In the genomic region with DNA sequence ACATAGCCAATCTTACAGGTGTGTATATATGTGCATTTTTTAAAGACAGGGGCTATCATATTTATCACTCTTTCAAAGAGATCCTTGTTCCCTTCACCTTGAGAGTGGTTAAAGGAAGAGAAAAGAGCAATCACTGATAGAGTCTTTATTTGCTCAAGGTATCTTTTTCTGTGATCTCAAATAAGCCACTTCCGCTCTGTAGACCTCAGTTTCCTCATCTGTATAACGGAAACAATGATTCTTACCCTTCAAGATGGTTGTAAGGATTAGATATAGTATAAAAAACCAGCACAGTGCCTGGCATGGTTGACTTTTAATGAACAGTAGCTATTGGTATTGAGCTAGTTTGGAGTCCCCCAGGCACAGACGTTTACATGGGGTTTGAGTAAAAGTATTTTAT, we compare ENCODE assay signal across 36 cellular contexts. TPM values are rescaled to one million over a fixed set of nuclear protein-coding genes. Genes with fewer than 3 reads are reported as not detected.
"Had no signal": no experiment of that assay in that cellular context is flagged by ENCODE, and none has a peak within 500 bp of the region (broad histone marks: within the 10 kb centered on the region; RNA-seq: fewer than 3 reads in every experiment).

No MANE protein-coding gene starts in this region.

- H3K4me3 ChIP-seq: MG63 had no signal

- DNase-seq: Karpas-422, Kasumi-1, MG63, MM.1S, NCI-H1048, NCI-H1092, NCI-H1092 treated with DMSO at 0.1 percent for 48 hours, NCI-H1105, NCI-H1105 treated with DMSO at 0.1 percent for 48 hours, NCI-H1417 treated with DMSO at 0.1 percent for 48 hours, NCI-H1436, NCI-H1436 treated with DMSO at 0.1 percent for 48 hours, NCI-H146, NCI-H1694, NCI-H1694 treated with DMSO at 0.1 percent for 48 hours, NCI-H187, NCI-H187 treated with DMSO at 0.1 percent for 48 hours, NCI-H1930, NCI-H2029, NCI-H2029 treated with DMSO at 0.1 percent for 48 hours, NCI-H2081, NCI-H2081 treated with DMSO at 0.1 percent for 48 hours, NCI-H2107, NCI-H2171, NCI-H2171 treated with DMSO at 0.1 percent for 48 hours, NCI-H2227 treated with DMSO at 0.1 percent for 48 hours, NCI-H226, NCI-H345, NCI-H446, NCI-H446 treated with DMSO at 0.1 percent for 48 hours, NCI-H510A, NCI-H510A treated with DMSO at 0.1 percent for 48 hours had no signal

- H3K9me3 ChIP-seq: MG63 had no signal

- H3K36me3 ChIP-seq: MG63 had no signal

- H3K27me3 ChIP-seq: MG63 had no signal

RNA-seq across cellular contexts. Expression of gene LRFN2, which starts 10.1 kb away (rescaled TPM):
- total RNA-seq: LHCN-M2, M059J, MCF 10A, NCI-H460 had no signal
